Comparison of ENCODE assay signal across 2 cellular contexts in genomic region chr10:24904830-24905229, GRCh38.
TF ChIP-seq lines count a peak whose summit lies in the region.

No MANE protein-coding gene starts in this region.

TF ChIP-seq in HepG2, 621 proteins besides CTCF, POLR2A, EP300 and RAD21:
- TF ChIP-seq, protein P1, sequence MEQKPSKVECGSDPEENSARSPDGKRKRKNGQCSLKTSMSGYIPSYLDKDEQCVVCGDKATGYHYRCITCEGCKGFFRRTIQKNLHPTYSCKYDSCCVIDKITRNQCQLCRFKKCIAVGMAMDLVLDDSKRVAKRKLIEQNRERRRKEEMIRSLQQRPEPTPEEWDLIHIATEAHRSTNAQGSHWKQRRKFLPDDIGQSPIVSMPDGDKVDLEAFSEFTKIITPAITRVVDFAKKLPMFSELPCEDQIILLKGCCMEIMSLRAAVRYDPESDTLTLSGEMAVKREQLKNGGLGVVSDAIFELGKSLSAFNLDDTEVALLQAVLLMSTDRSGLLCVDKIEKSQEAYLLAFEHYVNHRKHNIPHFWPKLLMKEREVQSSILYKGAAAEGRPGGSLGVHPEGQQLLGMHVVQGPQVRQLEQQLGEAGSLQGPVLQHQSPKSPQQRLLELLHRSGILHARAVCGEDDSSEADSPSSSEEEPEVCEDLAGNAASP (CRISPR knock-in tag; IDR thresholded peaks at IDR 0.05; ENCODE audit: borderline replicate concordance) = no peak
- TF ChIP-seq ZNF484 (CRISPR knock-in tag; IDR thresholded peaks at IDR 0.05; ENCODE audit: borderline replicate concordance, low read depth) (no peak), RARA (CRISPR knock-in tag; IDR thresholded peaks at IDR 0.05) (no peak), ZNF333 (CRISPR knock-in tag; IDR thresholded peaks at IDR 0.05; ENCODE audit: borderline replicate concordance) (no peak), ZNF782 (CRISPR knock-in tag; IDR thresholded peaks at IDR 0.05; ENCODE audit: borderline replicate concordance) (no peak), ZNF350 (CRISPR knock-in tag; IDR thresholded peaks at IDR 0.05; ENCODE audit: borderline replicate concordance, low read depth) (no peak), RFXAP (CRISPR knock-in tag; IDR thresholded peaks at IDR 0.05; ENCODE audit: borderline replicate concordance) (no peak), ZMYM2 (CRISPR knock-in tag; IDR thresholded peaks at IDR 0.05) (no peak), GZF1 (CRISPR knock-in tag; IDR thresholded peaks at IDR 0.05) (no peak), FOXA3 (CRISPR knock-in tag; IDR thresholded peaks at IDR 0.05) (no peak), ESRRA (CRISPR knock-in tag; IDR thresholded peaks at IDR 0.05; ENCODE audit: low read depth) (no peak), ZBTB38 (CRISPR knock-in tag; IDR thresholded peaks at IDR 0.05) (no peak), ATF6 (CRISPR knock-in tag; conservative IDR thresholded peaks at IDR 0.05) (no peak), ATF7-NPFF (CRISPR knock-in tag; IDR thresholded peaks at IDR 0.05; ENCODE audit: low read depth) (no peak), ZNF674 (CRISPR knock-in tag; IDR thresholded peaks at IDR 0.05; ENCODE audit: low read depth) (no peak)
- TF ChIP-seq, protein P2, sequence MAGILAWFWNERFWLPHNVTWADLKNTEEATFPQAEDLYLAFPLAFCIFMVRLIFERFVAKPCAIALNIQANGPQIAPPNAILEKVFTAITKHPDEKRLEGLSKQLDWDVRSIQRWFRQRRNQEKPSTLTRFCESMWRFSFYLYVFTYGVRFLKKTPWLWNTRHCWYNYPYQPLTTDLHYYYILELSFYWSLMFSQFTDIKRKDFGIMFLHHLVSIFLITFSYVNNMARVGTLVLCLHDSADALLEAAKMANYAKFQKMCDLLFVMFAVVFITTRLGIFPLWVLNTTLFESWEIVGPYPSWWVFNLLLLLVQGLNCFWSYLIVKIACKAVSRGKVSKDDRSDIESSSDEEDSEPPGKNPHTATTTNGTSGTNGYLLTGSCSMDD (CRISPR knock-in tag; IDR thresholded peaks at IDR 0.05) = no peak
- TF ChIP-seq, protein P3, sequence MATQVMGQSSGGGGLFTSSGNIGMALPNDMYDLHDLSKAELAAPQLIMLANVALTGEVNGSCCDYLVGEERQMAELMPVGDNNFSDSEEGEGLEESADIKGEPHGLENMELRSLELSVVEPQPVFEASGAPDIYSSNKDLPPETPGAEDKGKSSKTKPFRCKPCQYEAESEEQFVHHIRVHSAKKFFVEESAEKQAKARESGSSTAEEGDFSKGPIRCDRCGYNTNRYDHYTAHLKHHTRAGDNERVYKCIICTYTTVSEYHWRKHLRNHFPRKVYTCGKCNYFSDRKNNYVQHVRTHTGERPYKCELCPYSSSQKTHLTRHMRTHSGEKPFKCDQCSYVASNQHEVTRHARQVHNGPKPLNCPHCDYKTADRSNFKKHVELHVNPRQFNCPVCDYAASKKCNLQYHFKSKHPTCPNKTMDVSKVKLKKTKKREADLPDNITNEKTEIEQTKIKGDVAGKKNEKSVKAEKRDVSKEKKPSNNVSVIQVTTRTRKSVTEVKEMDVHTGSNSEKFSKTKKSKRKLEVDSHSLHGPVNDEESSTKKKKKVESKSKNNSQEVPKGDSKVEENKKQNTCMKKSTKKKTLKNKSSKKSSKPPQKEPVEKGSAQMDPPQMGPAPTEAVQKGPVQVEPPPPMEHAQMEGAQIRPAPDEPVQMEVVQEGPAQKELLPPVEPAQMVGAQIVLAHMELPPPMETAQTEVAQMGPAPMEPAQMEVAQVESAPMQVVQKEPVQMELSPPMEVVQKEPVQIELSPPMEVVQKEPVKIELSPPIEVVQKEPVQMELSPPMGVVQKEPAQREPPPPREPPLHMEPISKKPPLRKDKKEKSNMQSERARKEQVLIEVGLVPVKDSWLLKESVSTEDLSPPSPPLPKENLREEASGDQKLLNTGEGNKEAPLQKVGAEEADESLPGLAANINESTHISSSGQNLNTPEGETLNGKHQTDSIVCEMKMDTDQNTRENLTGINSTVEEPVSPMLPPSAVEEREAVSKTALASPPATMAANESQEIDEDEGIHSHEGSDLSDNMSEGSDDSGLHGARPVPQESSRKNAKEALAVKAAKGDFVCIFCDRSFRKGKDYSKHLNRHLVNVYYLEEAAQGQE (IDR thresholded peaks at IDR 0.05; ENCODE audit: borderline replicate concordance in 1 of 2, low read depth in 1 of 2, low read length in 2 of 2) = no peak
- TF ChIP-seq, protein P4, sequence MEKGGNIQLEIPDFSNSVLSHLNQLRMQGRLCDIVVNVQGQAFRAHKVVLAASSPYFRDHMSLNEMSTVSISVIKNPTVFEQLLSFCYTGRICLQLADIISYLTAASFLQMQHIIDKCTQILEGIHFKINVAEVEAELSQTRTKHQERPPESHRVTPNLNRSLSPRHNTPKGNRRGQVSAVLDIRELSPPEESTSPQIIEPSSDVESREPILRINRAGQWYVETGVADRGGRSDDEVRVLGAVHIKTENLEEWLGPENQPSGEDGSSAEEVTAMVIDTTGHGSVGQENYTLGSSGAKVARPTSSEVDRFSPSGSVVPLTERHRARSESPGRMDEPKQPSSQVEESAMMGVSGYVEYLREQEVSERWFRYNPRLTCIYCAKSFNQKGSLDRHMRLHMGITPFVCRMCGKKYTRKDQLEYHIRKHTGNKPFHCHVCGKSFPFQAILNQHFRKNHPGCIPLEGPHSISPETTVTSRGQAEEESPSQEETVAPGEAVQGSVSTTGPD (CRISPR knock-in tag; IDR thresholded peaks at IDR 0.05) = no peak

TF ChIP-seq in GM12878, 131 proteins besides CTCF, POLR2A, EP300 and RAD21:
- TF ChIP-seq ZNF592 (IDR thresholded peaks at IDR 0.05) (no peak), SUPT20H (IDR thresholded peaks at IDR 0.05; ENCODE audit: borderline replicate concordance, control insufficient read depth, low read depth, low read length) (no peak), E2F4 (IDR thresholded peaks at IDR 0.05; ENCODE audit: low read depth, low read length) (no peak), EZH2 (IDR thresholded peaks at IDR 0.05; ENCODE audit: borderline replicate concordance, control insufficient read depth, low read depth, low read length) (no peak), ZNF217 (IDR thresholded peaks at IDR 0.05) (no peak), GABPA (IDR thresholded peaks at IDR 0.05; ENCODE audit: low read depth) (no peak), SMAD5 (IDR thresholded peaks at IDR 0.05; ENCODE audit: low read depth) (no peak), RFX5 (IDR thresholded peaks at IDR 0.05; ENCODE audit: low read depth, low read length) (no peak), ZZZ3 (IDR thresholded peaks at IDR 0.05; ENCODE audit: control insufficient read depth, insufficient read length, low read depth) (no peak), MTA3 (IDR thresholded peaks at IDR 0.05; ENCODE audit: borderline replicate concordance, low read length) (no peak), HCFC1 (IDR thresholded peaks at IDR 0.05; ENCODE audit: low read length) (no peak), SPI1 (IDR thresholded peaks at IDR 0.05; ENCODE audit: borderline replicate concordance, insufficient read depth, low read depth, low read length) (no peak), SIN3A (IDR thresholded peaks at IDR 0.05; ENCODE audit: low read depth, low read length) (no peak), JUND (IDR thresholded peaks at IDR 0.05; ENCODE audit: low read depth, low read length) (no peak)
- TF ChIP-seq, protein P5, sequence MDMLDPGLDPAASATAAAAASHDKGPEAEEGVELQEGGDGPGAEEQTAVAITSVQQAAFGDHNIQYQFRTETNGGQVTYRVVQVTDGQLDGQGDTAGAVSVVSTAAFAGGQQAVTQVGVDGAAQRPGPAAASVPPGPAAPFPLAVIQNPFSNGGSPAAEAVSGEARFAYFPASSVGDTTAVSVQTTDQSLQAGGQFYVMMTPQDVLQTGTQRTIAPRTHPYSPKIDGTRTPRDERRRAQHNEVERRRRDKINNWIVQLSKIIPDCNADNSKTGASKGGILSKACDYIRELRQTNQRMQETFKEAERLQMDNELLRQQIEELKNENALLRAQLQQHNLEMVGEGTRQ (IDR thresholded peaks at IDR 0.05; ENCODE audit: borderline replicate concordance, low read depth, low read length) = no peak
- TF ChIP-seq, protein P3 (IDR thresholded peaks at IDR 0.05; ENCODE audit: low read depth, low read length) = no peak
